Comparison of ENCODE assay signal across 9 cellular contexts in the genomic region with DNA sequence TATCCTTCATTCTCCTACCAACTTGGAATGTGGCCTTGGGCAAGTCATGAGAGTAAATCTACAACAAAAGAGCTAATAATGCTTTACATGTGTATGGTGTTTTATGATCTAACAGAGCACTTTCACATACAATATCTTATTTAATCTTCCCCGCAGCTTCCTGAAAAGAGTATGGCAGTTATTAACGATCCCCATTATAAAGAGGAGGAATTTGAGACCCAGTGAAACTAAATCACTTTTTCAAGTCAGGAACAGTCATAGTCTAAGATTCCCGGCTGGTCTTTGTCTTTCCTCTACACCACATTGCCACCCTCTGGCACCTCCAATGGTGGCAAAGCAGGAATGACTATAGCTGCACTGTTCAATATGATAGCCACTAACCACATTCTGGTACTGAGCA.
A peak's percentile ranks its signal among the peaks of the same experiment; 100 is the strongest.
DNase-seq lines count a peak whose midpoint lies in the region; ATAC-seq and TF ChIP-seq lines count a peak whose summit lies in the region.
"Had no signal": no experiment of that assay in that cellular context is flagged by ENCODE, and none has a peak within 500 bp of the region (broad histone marks: within the 10 kb centered on the region; RNA-seq: fewer than 3 reads in every experiment).

No MANE protein-coding gene starts in this region.

- no peak overlapping the region for H3K27ac ChIP-seq in lower lobe of right lung

- H3K36me3 ChIP-seq in lower lobe of right lung = peaks cover 5% of the 10 kb centered on the region

- in situ Hi-C loops in G401 (cut with HindIII; ENCODE audit: low sequenced_read_pairs) = no loop called here

- H3K27me3 ChIP-seq in lower lobe of right lung (ENCODE audit: low read depth) = no peaks in the 10 kb centered on the region

- peak; percentile 55 for DNase-seq in AG10803 (ENCODE audit: low read depth)
- peak; percentile 63 for DNase-seq in HT1080 (ENCODE audit: low read depth)
- peak; percentile 74 for DNase-seq in astrocyte of the hippocampus (ENCODE audit: low read depth, low spot score)
- no peak for DNase-seq in lower lobe of right lung
- DNase-seq in NCI-H748 treated with DMSO at 0.1 percent for 48 hours (lab: John Stamatoyannopoulos, UW) = no peak
- DNase-seq in G401 (ENCODE audit: low spot score) = no peak
- DNase-seq: NCI-H2029 treated with DMSO at 0.1 percent for 48 hours had no signal

- ATAC-seq in lower lobe of right lung (peak; percentile 37 to 77), HG03280 (IDR thresholded peaks at IDR 0.05; ENCODE audit: unreplicated experiment) (no peak), GM21529 (IDR thresholded peaks at IDR 0.05; ENCODE audit: unreplicated experiment) (no peak)

- intact Hi-C loops in lower lobe of right lung (cut with DNase I) = no loop called here

- H3K4me1 ChIP-seq in lower lobe of right lung = no peaks in the 10 kb centered on the region

- H3K9me3 ChIP-seq in lower lobe of right lung = no peaks in the 10 kb centered on the region

- peak; percentile 59 for TF ChIP-seq CTCF in AG10803 (conservative IDR thresholded peaks at IDR 0.05; ENCODE audit: low read length)
- TF ChIP-seq CTCF in lower lobe of right lung (IDR thresholded peaks at IDR 0.05) = peak; percentile 26

- H3K4me3 ChIP-seq in AG10803 (ENCODE audit: low read length) (no peak overlapping the region), lower lobe of right lung (no peak overlapping the region)

Comparison
In these comparisons a context has a peak if more than half of its experiments do, and no peak if none do; other contexts are left out.
1. DNase-seq: peak in AG10803 (single experiment), HT1080 (single experiment) and astrocyte of the hippocampus (single experiment); none in lower lobe of right lung (single experiment), NCI-H748 treated with DMSO at 0.1 percent for 48 hours (single experiment) and G401 (single experiment).
2. ATAC-seq: peak in lower lobe of right lung (2 of 2); none in HG03280 (single experiment) and GM21529 (single experiment).